In genomic region chr20:25078662-25079061, GRCh38 we compare ENCODE assay signal across 21 cellular contexts.
A peak's percentile ranks its signal among the peaks of the same experiment; 100 is the strongest.
DNase-seq lines count a peak whose midpoint lies in the region; TF ChIP-seq lines count a peak whose summit lies in the region.
"Had no signal": no experiment of that assay in that cellular context is flagged by ENCODE, and none has a peak within 500 bp of the region (broad histone marks: within the 10 kb centered on the region; RNA-seq: fewer than 3 reads in every experiment).

No MANE protein-coding gene starts in this region.

- H3K4me3 ChIP-seq in coronary artery: no peak overlapping the region
- H3K4me3 ChIP-seq: MG63 had no signal

- H3K36me3 Mint-ChIP-seq in activated T-cell treated with anti-CD3 and anti-CD28 coated beads, Interleukin-2, amount 50 U/mL, for 24 hours (ENCODE audit: low read depth): no peaks in the 10 kb centered on the region
- H3K36me3 Mint-ChIP-seq: IgD-negative memory B cell had no signal

- H3K4me1 Mint-ChIP-seq in activated T-cell treated with anti-CD3 and anti-CD28 coated beads, Interleukin-2, amount 50 U/mL, for 24 hours (ENCODE audit: low read depth): peaks cover 30% of the 10 kb centered on the region

- no peak overlapping the region for H3K27ac Mint-ChIP-seq in activated T-cell treated with anti-CD3 and anti-CD28 coated beads, Interleukin-2, amount 50 U/mL, for 24 hours
- H3K27ac Mint-ChIP-seq: B cell, CD14-positive monocyte, IgD-negative memory B cell had no signal

- H3K9me3 Mint-ChIP-seq in activated T-cell treated with anti-CD3 and anti-CD28 coated beads, Interleukin-2, amount 50 U/mL, for 24 hours: no peaks in the 10 kb centered on the region

- TF ChIP-seq CTCF in coronary artery (IDR thresholded peaks at IDR 0.05): no peak

- peak; percentile 3 for DNase-seq in AG08396 (ENCODE audit: low spot score)
- peak; percentile 4 for DNase-seq in HuH-7.5 (ENCODE audit: low spot score)
- DNase-seq in coronary artery (ENCODE audit: low spot score): peak; percentile 19
- DNase-seq in stimulated activated CD8-positive, alpha-beta memory T cell treated with anti-CD3 and anti-CD28 coated beads, Interleukin-4, amount 100 ng/mL, for 48 hours: peak; percentile 13
- DNase-seq in activated T-cell treated with anti-CD3 and anti-CD28 coated beads, Interleukin-2, amount 50 U/mL, for 24 hours: no peak
- DNase-seq in iPS-NIHi7 (ENCODE audit: extremely low spot score): no peak
- no peak for DNase-seq in stimulated activated CD4-positive, alpha-beta T cell treated with anti-CD3 and anti-CD28 coated beads, Interleukin-4, amount 100 ng/mL, for 24 hours
- DNase-seq: GDM1, GOT3, MG63, NCI-H1417, NCI-H1694 treated with DMSO at 0.1 percent for 48 hours, NCI-H2081 treated with DMSO at 0.1 percent for 48 hours, NCI-H2171 treated with DMSO at 0.1 percent for 48 hours, NCI-H446, NCI-H526, OCI-M1, Right ventricle myocardium superior had no signal

- no peak overlapping the region for H3K4me3 Mint-ChIP-seq in activated T-cell treated with anti-CD3 and anti-CD28 coated beads, Interleukin-2, amount 50 U/mL, for 24 hours
- H3K4me3 Mint-ChIP-seq: B cell had no signal

- no peak overlapping the region for H3K27ac ChIP-seq in coronary artery

- peaks cover 79% of the 10 kb centered on the region for H3K27me3 Mint-ChIP-seq in activated T-cell treated with anti-CD3 and anti-CD28 coated beads, Interleukin-2, amount 50 U/mL, for 24 hours

Comparison
In these comparisons a context has a peak if more than half of its experiments do, and no peak if none do; other contexts are left out.
1. DNase-seq: peak in AG08396 (single experiment), HuH-7.5 (single experiment), coronary artery (single experiment) and stimulated activated CD8-positive, alpha-beta memory T cell treated with anti-CD3 and anti-CD28 coated beads, Interleukin-4, amount 100 ng/mL, for 48 hours (single experiment); none in activated T-cell treated with anti-CD3 and anti-CD28 coated beads, Interleukin-2, amount 50 U/mL, for 24 hours (single experiment), iPS-NIHi7 (single experiment) and stimulated activated CD4-positive, alpha-beta T cell treated with anti-CD3 and anti-CD28 coated beads, Interleukin-4, amount 100 ng/mL, for 24 hours (single experiment).